ENCODE assay signal across 22 cellular contexts in the genomic region with DNA sequence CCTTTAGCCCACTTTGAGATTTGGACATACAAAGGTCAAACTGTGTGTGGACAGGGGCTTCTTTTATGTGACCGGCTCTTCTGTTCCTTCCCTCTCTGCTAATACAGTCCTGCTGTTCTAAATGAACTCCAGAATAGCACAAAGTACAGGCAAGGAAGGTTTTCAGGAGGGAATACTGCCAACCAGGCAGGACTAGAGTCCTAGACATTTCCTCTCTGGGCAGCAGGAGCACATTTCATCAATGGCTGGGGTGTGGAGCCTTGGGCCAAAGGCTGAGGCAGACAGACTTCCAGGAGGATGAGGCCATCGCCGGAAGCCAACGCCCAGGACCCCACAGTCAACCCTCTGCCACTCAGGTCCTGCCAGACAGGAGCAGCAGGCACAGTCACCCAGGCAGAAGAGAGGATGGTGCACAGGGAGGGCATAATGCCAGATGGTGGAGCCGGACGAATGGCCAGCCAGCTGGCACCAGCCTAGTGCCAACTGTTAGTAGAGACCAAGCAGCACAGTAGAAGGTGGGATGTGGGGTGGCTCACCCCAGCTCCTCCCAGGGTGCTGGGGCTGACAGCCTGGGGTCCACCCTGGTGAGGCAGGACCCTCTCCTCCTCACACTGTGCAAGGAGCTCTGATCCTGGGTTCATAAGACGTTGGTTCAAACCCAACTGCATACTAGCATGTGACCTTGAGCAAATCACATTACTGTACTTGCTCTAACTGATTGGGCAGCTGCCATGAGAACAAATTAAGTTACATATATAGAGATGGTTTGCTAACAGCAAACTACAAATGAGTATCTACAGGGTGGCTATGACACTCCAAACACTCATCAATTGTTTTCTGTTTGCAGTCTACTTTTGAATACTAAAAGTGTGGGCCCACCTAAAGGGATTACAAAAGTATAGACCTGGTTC.
DNase-seq lines count a peak whose midpoint lies in the region; ATAC-seq and TF ChIP-seq lines count a peak whose summit lies in the region.
"Had no signal": no experiment of that assay in that cellular context is flagged by ENCODE, and none has a peak within 500 bp of the region (broad histone marks: within the 10 kb centered on the region; RNA-seq: fewer than 3 reads in every experiment).

No MANE protein-coding gene starts in this region.

- H2BK12ac ChIP-seq in neuronal stem cell (ENCODE audit: low read length): peak overlapping the region; percentile 68

- peak overlapping the region; percentile 33 for H3K18ac ChIP-seq in neuronal stem cell (ENCODE audit: low read length)

- peaks cover 3% of the 10 kb centered on the region for H3K4me1 Mint-ChIP-seq in chondrocyte (ENCODE audit: low read depth)
- H3K4me1 Mint-ChIP-seq: activated CD4-positive, alpha-beta T cell treated with anti-CD3 and anti-CD28 coated beads for 36 hours had no signal

- H3K27me3 ChIP-seq in neuronal stem cell (ENCODE audit: control insufficient read depth in 3 of 3, insufficient read depth in 3 of 3, low read depth in 1 of 3, low read length in 3 of 3): no peaks in the 10 kb centered on the region
- H3K27me3 ChIP-seq: upper lobe of left lung had no signal

- no peak overlapping the region for H3K4me3 ChIP-seq in neuronal stem cell (ENCODE audit: low read length in 2 of 2)
- H3K4me3 ChIP-seq: PC-9, psoas muscle, upper lobe of left lung had no signal

- no peak overlapping the region for H3K4ac ChIP-seq in neuronal stem cell (ENCODE audit: low read length)

- H3K79me1 ChIP-seq in neuronal stem cell (ENCODE audit: low read depth, low read length): no peaks in the 10 kb centered on the region

- peak overlapping the region; percentile 16 for H2BK15ac ChIP-seq in neuronal stem cell (ENCODE audit: low read length)

- H3K9me3 Mint-ChIP-seq in chondrocyte (ENCODE audit: low read depth): no peaks in the 10 kb centered on the region
- H3K9me3 Mint-ChIP-seq: activated naive CD4-positive, alpha-beta T cell treated with anti-CD3 and anti-CD28 coated beads for 36 hours; activated T-cell treated with anti-CD3 and anti-CD28 coated beads, Interleukin-2, amount 50 U/mL, for 72 hours; CD8-positive, alpha-beta memory T cell; T-helper 1 cell treated with Interleukin-12 subunit alpha and Interleukin-12 subunit beta and Interleukin-4 antibody, amounts not matched to agents 30 μg/mL and 1 μg/mL, for 36 hours had no signal

- no peak overlapping the region for H2BK120ac ChIP-seq in neuronal stem cell (ENCODE audit: low read depth, low read length)

- no peak for TF ChIP-seq CTCF in chondrocyte (IDR thresholded peaks at IDR 0.05)

- no peaks in the 10 kb centered on the region for H3K27me3 Mint-ChIP-seq in chondrocyte (ENCODE audit: low read depth)
- H3K27me3 Mint-ChIP-seq: activated CD4-positive, alpha-beta T cell treated with anti-CD3 and anti-CD28 coated beads for 36 hours; CD8-positive, alpha-beta memory T cell had no signal

- H2AK5ac ChIP-seq in neuronal stem cell (ENCODE audit: low read depth, low read length): peak overlapping the region; percentile 85

- H3K14ac ChIP-seq in neuronal stem cell (ENCODE audit: low read length): peak overlapping the region; percentile 60

- H3K4me2 ChIP-seq in neuronal stem cell (ENCODE audit: insufficient read depth, low read length, poor library complexity, severe bottlenecking): no peak overlapping the region
- H3K4me2 ChIP-seq: KMS-11, PC-9 had no signal

- ATAC-seq in HG02981 (IDR thresholded peaks at IDR 0.05; ENCODE audit: unreplicated experiment): no peak
- ATAC-seq: activated CD4-positive, alpha-beta T cell treated with anti-CD3 and anti-CD28 coated beads for 36 hours; activated T-cell treated with anti-CD3 and anti-CD28 coated beads, Interleukin-2, amount 50 U/mL, for 72 hours; psoas muscle had no signal

- no peaks in the 10 kb centered on the region for H3K36me3 ChIP-seq in neuronal stem cell (replicated peaks in 1 of 2; ENCODE audit: control insufficient read depth in 2 of 2, insufficient read depth in 2 of 2, low read length in 2 of 2)
- H3K36me3 ChIP-seq: upper lobe of left lung had no signal

- no peak overlapping the region for H2BK5ac ChIP-seq in neuronal stem cell (ENCODE audit: low read length)

- H4K8ac ChIP-seq in neuronal stem cell (ENCODE audit: low read depth, low read length): no peak overlapping the region

- no peak overlapping the region for H3K23ac ChIP-seq in neuronal stem cell (ENCODE audit: low read depth, low read length, poor library complexity)

- WGBS in neuronal stem cell (ENCODE audit: extremely low coverage in 2 of 2, insufficient read length in 2 of 2, insufficient replicate concordance in 1 of 2), 2 donors: no CpG with 5 or more reads among the region's 7 CpGs

- DNase-seq in NCI-H2029 treated with DMSO at 0.1 percent for 48 hours (lab: John Stamatoyannopoulos, UW): peak; percentile 36
- no peak for DNase-seq in NCI-H2029 (lab: John Stamatoyannopoulos, UW)
- peak; percentile 62 for DNase-seq in NCI-H1092 treated with DMSO at 0.1 percent for 48 hours (lab: John Stamatoyannopoulos, UW)
- DNase-seq in chondrocyte (ENCODE audit: low spot score): peak; percentile 78
- DNase-seq in neuronal stem cell (ENCODE audit: low spot score): no peak
- no peak for DNase-seq in A172 (ENCODE audit: low spot score)
- DNase-seq in T-helper 9 cell: no peak
- DNase-seq: activated CD4-positive, alpha-beta T cell treated with anti-CD3 and anti-CD28 coated beads for 36 hours; activated naive CD4-positive, alpha-beta T cell treated with anti-CD3 and anti-CD28 coated beads for 36 hours; activated T-cell treated with anti-CD3 and anti-CD28 coated beads, Interleukin-2, amount 50 U/mL, for 72 hours; CD8-positive, alpha-beta memory T cell; dermis blood vessel endothelial cell; DMS53; NK-92 treated with Interleukin-12 subunit alpha and Interleukin-12 subunit beta, amount 100 ng/mL, for 24 hours; PC-9; SIG-M5; stimulated activated CD8-positive, alpha-beta memory T cell treated with anti-CD3 and anti-CD28 coated beads, Interleukin-4, amount 100 ng/mL, for 48 hours had no signal

- no peaks in the 10 kb centered on the region for H3K36me3 Mint-ChIP-seq in chondrocyte (ENCODE audit: low read depth)
- H3K36me3 Mint-ChIP-seq: CD8-positive, alpha-beta memory T cell had no signal

- H3K9me3 ChIP-seq in neuronal stem cell (replicated peaks in 1 of 2; ENCODE audit: control insufficient read depth in 2 of 2, insufficient read depth in 1 of 2, low read depth in 1 of 2, low read length in 2 of 2): no peaks in the 10 kb centered on the region
- H3K9me3 ChIP-seq: psoas muscle, upper lobe of left lung had no signal

- no peak overlapping the region for H2AFZ ChIP-seq in neuronal stem cell (ENCODE audit: low read length)
- H2AFZ ChIP-seq: PC-9 had no signal

- H3K9ac ChIP-seq in neuronal stem cell (ENCODE audit: low read depth, low read length, poor library complexity): peak overlapping the region; percentile 31
- H3K9ac ChIP-seq: KMS-11 had no signal

- no peak overlapping the region for H3K27ac Mint-ChIP-seq in chondrocyte (ENCODE audit: unreplicated experiment)
- H3K27ac Mint-ChIP-seq: activated CD4-positive, alpha-beta T cell treated with anti-CD3 and anti-CD28 coated beads for 36 hours; activated naive CD4-positive, alpha-beta T cell treated with anti-CD3 and anti-CD28 coated beads for 36 hours; activated T-cell treated with anti-CD3 and anti-CD28 coated beads, Interleukin-2, amount 50 U/mL, for 72 hours; T-helper 1 cell treated with Interleukin-12 subunit alpha and Interleukin-12 subunit beta and Interleukin-4 antibody, amounts not matched to agents 30 μg/mL and 1 μg/mL, for 36 hours had no signal

- peaks cover 0 to 2% of the 10 kb centered on the region in 2 donors for H3K4me1 ChIP-seq in neuronal stem cell (ENCODE audit: control insufficient read depth in 2 of 2, insufficient read depth in 1 of 2, low read depth in 1 of 2, low read length in 2 of 2)
- H3K4me1 ChIP-seq: psoas muscle, upper lobe of left lung had no signal

- H4K91ac ChIP-seq in neuronal stem cell (ENCODE audit: low read depth, low read length, poor library complexity): no peak overlapping the region

- H3K4me3 Mint-ChIP-seq in chondrocyte (ENCODE audit: unreplicated experiment): no peak overlapping the region
- H3K4me3 Mint-ChIP-seq: activated CD4-positive, alpha-beta T cell treated with anti-CD3 and anti-CD28 coated beads for 36 hours; activated naive CD4-positive, alpha-beta T cell treated with anti-CD3 and anti-CD28 coated beads for 36 hours; activated T-cell treated with anti-CD3 and anti-CD28 coated beads, Interleukin-2, amount 50 U/mL, for 72 hours; CD8-positive, alpha-beta memory T cell; T-helper 1 cell treated with Interleukin-12 subunit alpha and Interleukin-12 subunit beta and Interleukin-4 antibody, amounts not matched to agents 30 μg/mL and 1 μg/mL, for 36 hours had no signal

- H3K27ac ChIP-seq in neuronal stem cell (replicated peaks; ENCODE audit: low read length): no peak overlapping the region
- H3K27ac ChIP-seq: KMS-11, PC-9, psoas muscle, upper lobe of left lung had no signal

Comparison
In these comparisons a context has a peak if more than half of its experiments do, and no peak if none do; other contexts are left out.
1. DNase-seq: peak in NCI-H2029 treated with DMSO at 0.1 percent for 48 hours (single experiment), NCI-H1092 treated with DMSO at 0.1 percent for 48 hours (single experiment) and chondrocyte (single experiment); none in NCI-H2029 (single experiment), neuronal stem cell (single experiment), A172 (single experiment) and T-helper 9 cell (single experiment).